ENCODE assay signal across 18 cellular contexts in the genomic region with DNA sequence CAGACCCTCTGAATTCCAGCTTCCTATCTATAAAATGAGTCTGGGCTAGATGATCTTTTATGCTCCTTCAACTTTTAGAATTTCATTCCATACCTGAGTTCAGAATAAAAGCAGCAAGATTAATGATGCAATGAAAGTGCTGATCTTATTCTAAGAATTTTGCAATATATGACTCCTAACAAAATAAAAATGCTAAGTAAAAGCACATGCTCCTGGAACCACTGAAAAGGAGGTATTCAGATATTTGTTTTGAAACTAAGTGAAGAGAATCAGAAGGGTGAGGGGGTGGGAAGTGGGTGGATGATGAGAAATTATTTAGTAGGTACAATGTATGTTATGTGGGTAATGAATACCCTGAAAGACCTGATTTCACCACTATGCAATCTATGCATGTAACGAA.
"Had no signal": no experiment of that assay in that cellular context is flagged by ENCODE, and none has a peak within 500 bp of the region (broad histone marks: within the 10 kb centered on the region; RNA-seq: fewer than 3 reads in every experiment).

No MANE protein-coding gene starts in this region.

- DNase-seq: activated CD4-positive, alpha-beta T cell treated with anti-CD3 and anti-CD28 coated beads for 48 hours; activated CD4-positive, CD25-positive, alpha-beta regulatory T cell; activated CD8-positive, alpha-beta memory T cell treated with anti-CD3 and anti-CD28 coated beads for 24 hours; activated CD8-positive, alpha-beta memory T cell treated with anti-CD3 and anti-CD28 coated beads, Interleukin-2, amount 50 U/mL, for 48 hours; activated gamma-delta T cell treated with Interleukin-2 at 50 U/mL for 16 hours; cerebellar nuclear complex; effector CD8-positive, alpha-beta T cell; hypothalamus; left lung; midbrain; sigmoid colon; stimulated activated naive CD4-positive, alpha-beta T cell; T-helper 1 cell; T-helper 9 cell; transverse colon had no signal

- H3K4me3 ChIP-seq: esophagus muscularis mucosa, left lung, sigmoid colon, SK-N-MC, transverse colon, vagina had no signal

- H3K27me3 ChIP-seq: esophagus muscularis mucosa, left lung, sigmoid colon, transverse colon, vagina had no signal

- H3K9me3 ChIP-seq: esophagus muscularis mucosa, left lung, sigmoid colon, transverse colon, vagina had no signal

- H3K36me3 ChIP-seq: esophagus muscularis mucosa, left lung, sigmoid colon, transverse colon, vagina had no signal

- H3K27ac ChIP-seq: esophagus muscularis mucosa, left lung, sigmoid colon, SK-N-MC, transverse colon, vagina had no signal

- H3K4me1 ChIP-seq: vagina had no signal
